19 cellular contexts compared by ENCODE assay signal in genomic region chr9:95670122-95670521, GRCh38.
DNase-seq lines count a peak whose midpoint lies in the region; ATAC-seq and TF ChIP-seq lines count a peak whose summit lies in the region.
"Had no signal": no experiment of that assay in that cellular context is flagged by ENCODE, and none has a peak within 500 bp of the region (broad histone marks: within the 10 kb centered on the region; RNA-seq: fewer than 3 reads in every experiment).

No MANE protein-coding gene starts in this region.

- ATAC-seq in GM18867 (IDR thresholded peaks at IDR 0.05; ENCODE audit: unreplicated experiment): no peak

- H3K9me3 Mint-ChIP-seq in glutamatergic neuron (ENCODE audit: unreplicated experiment): peaks cover 8% of the 10 kb centered on the region
- H3K9me3 Mint-ChIP-seq in activated naive CD8-positive, alpha-beta T cell treated with anti-CD3 and anti-CD28 coated beads for 36 hours: no peaks in the 10 kb centered on the region
- no peaks in the 10 kb centered on the region for H3K9me3 Mint-ChIP-seq in activated CD4-positive, alpha-beta T cell treated with anti-CD3 and anti-CD28 coated beads, Interleukin-2, amount 10 ng/mL, durations not matched to agents 24 days and 14 days
- H3K9me3 Mint-ChIP-seq: H9 had no signal

- peak; percentile 44 for DNase-seq in NCI-H82 (lab: John Stamatoyannopoulos, UW)
- no peak for DNase-seq in NCI-H82 treated with DMSO at 0.1 percent for 48 hours (lab: John Stamatoyannopoulos, UW; ENCODE audit: unreplicated experiment)
- peak; percentile 93 to 97 for DNase-seq in NCI-H524 (lab: John Stamatoyannopoulos, UW)
- peak; percentile 73 for DNase-seq in glutamatergic neuron
- DNase-seq in activated naive CD8-positive, alpha-beta T cell treated with anti-CD3 and anti-CD28 coated beads for 36 hours: no peak
- no peak for DNase-seq in NCI-H2029 (lab: John Stamatoyannopoulos, UW)
- no peak for DNase-seq in activated CD4-positive, alpha-beta T cell treated with anti-CD3 and anti-CD28 coated beads, Interleukin-2, amount 10 ng/mL, durations not matched to agents 24 days and 14 days
- DNase-seq: BE2C; Calu3; CD4-positive, alpha-beta memory T cell; H9; IMR-90; Karpas-422; MG63; NCI-H1105; NCI-H1694; NCI-H2107; NCI-H446 had no signal

- intact Hi-C loops in activated CD4-positive, alpha-beta T cell treated with anti-CD3 and anti-CD28 coated beads, Interleukin-2, amount 10 ng/mL, durations not matched to agents 24 days and 14 days (cut with micrococcal nuclease): no loop called here

- no peaks in the 10 kb centered on the region for H3K36me3 Mint-ChIP-seq in glutamatergic neuron (ENCODE audit: unreplicated experiment)
- no peaks in the 10 kb centered on the region for H3K36me3 Mint-ChIP-seq in activated naive CD8-positive, alpha-beta T cell treated with anti-CD3 and anti-CD28 coated beads for 36 hours
- no peaks in the 10 kb centered on the region for H3K36me3 Mint-ChIP-seq in activated CD4-positive, alpha-beta T cell treated with anti-CD3 and anti-CD28 coated beads, Interleukin-2, amount 10 ng/mL, durations not matched to agents 24 days and 14 days (ENCODE audit: low read depth)
- H3K36me3 Mint-ChIP-seq: CD4-positive, alpha-beta memory T cell had no signal

- no peak for TF ChIP-seq CTCF in glutamatergic neuron (IDR thresholded peaks at IDR 0.05; ENCODE audit: partially characterized antibody, unreplicated experiment)

- peak overlapping the region; percentile 90 for H3K27ac Mint-ChIP-seq in glutamatergic neuron (ENCODE audit: unreplicated experiment)
- H3K27ac Mint-ChIP-seq in activated naive CD8-positive, alpha-beta T cell treated with anti-CD3 and anti-CD28 coated beads for 36 hours: no peak overlapping the region
- no peak overlapping the region for H3K27ac Mint-ChIP-seq in activated CD4-positive, alpha-beta T cell treated with anti-CD3 and anti-CD28 coated beads, Interleukin-2, amount 10 ng/mL, durations not matched to agents 24 days and 14 days
- H3K27ac Mint-ChIP-seq: CD4-positive, alpha-beta memory T cell; H9 had no signal

- peaks cover 28% of the 10 kb centered on the region for H3K4me1 Mint-ChIP-seq in glutamatergic neuron (ENCODE audit: low read depth, unreplicated experiment)
- no peaks in the 10 kb centered on the region for H3K4me1 Mint-ChIP-seq in activated naive CD8-positive, alpha-beta T cell treated with anti-CD3 and anti-CD28 coated beads for 36 hours
- H3K4me1 Mint-ChIP-seq in activated CD4-positive, alpha-beta T cell treated with anti-CD3 and anti-CD28 coated beads, Interleukin-2, amount 10 ng/mL, durations not matched to agents 24 days and 14 days: no peaks in the 10 kb centered on the region

- H3K27me3 Mint-ChIP-seq in glutamatergic neuron (ENCODE audit: unreplicated experiment): peaks cover 13% of the 10 kb centered on the region
- peaks cover 12% of the 10 kb centered on the region for H3K27me3 Mint-ChIP-seq in activated naive CD8-positive, alpha-beta T cell treated with anti-CD3 and anti-CD28 coated beads for 36 hours
- H3K27me3 Mint-ChIP-seq in activated CD4-positive, alpha-beta T cell treated with anti-CD3 and anti-CD28 coated beads, Interleukin-2, amount 10 ng/mL, durations not matched to agents 24 days and 14 days: peaks cover 45% of the 10 kb centered on the region

- H3K4me3 Mint-ChIP-seq in glutamatergic neuron (ENCODE audit: unreplicated experiment): peak overlapping the region; percentile 79
- H3K4me3 Mint-ChIP-seq in activated naive CD8-positive, alpha-beta T cell treated with anti-CD3 and anti-CD28 coated beads for 36 hours: no peak overlapping the region
- no peak overlapping the region for H3K4me3 Mint-ChIP-seq in activated CD4-positive, alpha-beta T cell treated with anti-CD3 and anti-CD28 coated beads, Interleukin-2, amount 10 ng/mL, durations not matched to agents 24 days and 14 days
- H3K4me3 Mint-ChIP-seq: CD4-positive, alpha-beta memory T cell; H9 had no signal

Comparison
In these comparisons a context has a peak if more than half of its experiments do, and no peak if none do; other contexts are left out.
1. DNase-seq: peak in NCI-H82 (single experiment), NCI-H524 (2 of 2) and glutamatergic neuron (single experiment); none in NCI-H82 treated with DMSO at 0.1 percent for 48 hours (single experiment), activated naive CD8-positive, alpha-beta T cell treated with anti-CD3 and anti-CD28 coated beads for 36 hours (single experiment), NCI-H2029 (single experiment) and activated CD4-positive, alpha-beta T cell treated with anti-CD3 and anti-CD28 coated beads, Interleukin-2, amount 10 ng/mL, durations not matched to agents 24 days and 14 days (single experiment).